9 cellular contexts compared by ENCODE assay signal in genomic region chr6:166691199-166691598, GRCh38.
A peak's percentile ranks its signal among the peaks of the same experiment; 100 is the strongest.
DNase-seq lines count a peak whose midpoint lies in the region; TF ChIP-seq lines count a peak whose summit lies in the region.
"Had no signal": no experiment of that assay in that cellular context is flagged by ENCODE, and none has a peak within 500 bp of the region (broad histone marks: within the 10 kb centered on the region; RNA-seq: fewer than 3 reads in every experiment).

No MANE protein-coding gene starts in this region.

- no peak for TF ChIP-seq RAD21 in Ishikawa (IDR thresholded peaks at IDR 0.05; ENCODE audit: low read depth)

- TF ChIP-seq CTCF in type B pancreatic cell (conservative IDR thresholded peaks at IDR 0.05) (no peak), GM10248 (IDR thresholded peaks at IDR 0.05; ENCODE audit: control extremely low read depth, extremely low read depth, low read depth, missing control alignments) (no peak)

- peaks cover 22% of the 10 kb centered on the region for H3K27me3 Mint-ChIP-seq in type B pancreatic cell

- no peaks in the 10 kb centered on the region for H3K36me3 Mint-ChIP-seq in type B pancreatic cell

- DNase-seq in 8988T (peak; percentile 75), cerebellum (ENCODE audit: low spot score) (peak; percentile 68), left kidney (ENCODE audit: low read depth, low spot score) (peak; percentile 53), NCI-H524 treated with DMSO at 0.1 percent for 48 hours (lab: John Stamatoyannopoulos, UW) (no peak), type B pancreatic cell (ENCODE audit: extremely low spot score, unreplicated experiment) (no peak), GM10248 (ENCODE audit: extremely low spot score) (no peak)
- DNase-seq in stimulated activated CD4-positive, alpha-beta T cell treated with anti-CD3 and anti-CD28 coated beads, Interleukin-15, amount 100 ng/mL, for 24 hours = no peak
- DNase-seq: NCI-H2171 treated with DMSO at 0.1 percent for 48 hours had no signal

- CTCF ChIA-PET in GM10248 (lab: Yijun Ruan, JAX) = no interaction called here

- peaks cover 20% of the 10 kb centered on the region for H3K4me1 Mint-ChIP-seq in type B pancreatic cell (ENCODE audit: unreplicated experiment)

- H3K4me3 Mint-ChIP-seq in type B pancreatic cell = no peak overlapping the region

- no peak overlapping the region for H3K27ac Mint-ChIP-seq in type B pancreatic cell

- no peak for TF ChIP-seq EP300 in Ishikawa (IDR thresholded peaks at IDR 0.05; ENCODE audit: borderline replicate concordance)

- no peaks in the 10 kb centered on the region for H3K9me3 Mint-ChIP-seq in type B pancreatic cell

- POLR2A ChIA-PET in GM10248 (lab: Yijun Ruan, JAX) = no interaction called here

TF ChIP-seq in Ishikawa, 13 proteins besides CTCF, POLR2A, EP300 and RAD21:
- TF ChIP-seq USF1 (IDR thresholded peaks at IDR 0.05) (no peak), TEAD4 (IDR thresholded peaks at IDR 0.05) (0 out of 2 replicates have a peak, but pooled peaks have one; percentile 8)

Comparison
In these comparisons a context has a peak if more than half of its experiments do, and no peak if none do; other contexts are left out.
1. DNase-seq: peak in 8988T (single experiment), cerebellum (single experiment) and left kidney (single experiment); none in NCI-H524 treated with DMSO at 0.1 percent for 48 hours (single experiment), type B pancreatic cell (single experiment), stimulated activated CD4-positive, alpha-beta T cell treated with anti-CD3 and anti-CD28 coated beads, Interleukin-15, amount 100 ng/mL, for 24 hours (single experiment) and GM10248 (single experiment).